17 cellular contexts compared by ENCODE assay signal in genomic region chr17:41397003-41397665, GRCh38. TPM values are rescaled to one million over a fixed set of nuclear protein-coding genes. Genes with fewer than 3 reads are reported as not detected.
"Had no signal": no experiment of that assay in that cellular context is flagged by ENCODE, and none has a peak within 500 bp of the region (broad histone marks: within the 10 kb centered on the region; RNA-seq: fewer than 3 reads in every experiment).

TSS of gene KRT31 (minus strand) at chr17:41397608. CDS start at chr17:41397539, 69 bp downstream.

- ATAC-seq: effector memory CD8-positive, alpha-beta T cell; gastroesophageal sphincter; heart right ventricle; upper lobe of right lung had no signal

- DNase-seq: activated CD4-positive, alpha-beta T cell treated with anti-CD3 and anti-CD28 coated beads, Interleukin-2, amount 10 ng/mL, durations not matched to agents 24 days and 14 days; activated CD4-positive, CD25-positive, alpha-beta regulatory T cell; activated CD8-positive, alpha-beta memory T cell treated with anti-CD3 and anti-CD28 coated beads for 24 hours; activated naive CD4-positive, alpha-beta T cell treated with Interleukin-2 at 50 U/mL for 16 hours; anterior cingulate cortex; brain microvascular endothelial cell; effector memory CD8-positive, alpha-beta T cell; heart right ventricle; midbrain; naive B cell; retina; small intestine; upper lobe of right lung had no signal

- H3K4me1 ChIP-seq: upper lobe of right lung had no signal

- H3K36me3 ChIP-seq: brain microvascular endothelial cell, gastroesophageal sphincter, heart right ventricle, upper lobe of right lung had no signal

- H3K27me3 ChIP-seq: brain microvascular endothelial cell, gastroesophageal sphincter, upper lobe of right lung had no signal

- H3K4me3 ChIP-seq: gastroesophageal sphincter, heart right ventricle, upper lobe of right lung had no signal

- H3K9me3 ChIP-seq: gastroesophageal sphincter, heart right ventricle, upper lobe of right lung had no signal

- H3K27ac ChIP-seq: brain microvascular endothelial cell, epithelial cell of prostate, gastroesophageal sphincter, heart right ventricle, upper lobe of right lung had no signal

RNA-seq across cellular contexts. Expression of gene KRT31, which starts in this region (rescaled TPM):
- total RNA-seq: activated CD4-positive, alpha-beta T cell treated with anti-CD3 and anti-CD28 coated beads, Interleukin-2, amount 10 ng/mL, durations not matched to agents 24 days and 14 days; activated T-helper 1 cell treated with anti-CD3 and anti-CD28 coated beads, Interleukin-12 subunit alpha, Interleukin-12 subunit beta, Interleukin-2, Interleukin-4 antibody, amounts not matched to agents 30 ng/mL and 10 ng/mL and 1 ng/mL, durations not matched to agents 14 hours and 24 hours and 36 hours; gastroesophageal sphincter; heart right ventricle; lung microvascular endothelial cell; upper lobe of right lung had no signal
- polyA plus RNA-seq: small intestine had no signal
